Comparison of ENCODE assay signal across 32 cellular contexts in genomic region chr2:15555839-15556238, GRCh38.
"Had no signal": no experiment of that assay in that cellular context is flagged by ENCODE, and none has a peak within 500 bp of the region (broad histone marks: within the 10 kb centered on the region; RNA-seq: fewer than 3 reads in every experiment).

No MANE protein-coding gene starts in this region.

- H3K9me3 ChIP-seq: adrenal gland, body of pancreas, left lung, lower lobe of right lung, thoracic aorta, uterus had no signal

- H3K27me3 Mint-ChIP-seq: activated T-cell treated with anti-CD3 and anti-CD28 coated beads, Interleukin-2, amount 50 U/mL, for 24 hours; activated T-helper 17 cell treated with anti-CD3 and anti-CD28 coated beads, Interleukin-2, amount 50 U/mL, for 72 hours; T-cell had no signal

- H3K27me3 ChIP-seq: adrenal gland, body of pancreas, dorsolateral prefrontal cortex, left lung, uterus had no signal

- H3K36me3 ChIP-seq: uterus had no signal

- H3K27ac ChIP-seq: adrenal gland, body of pancreas, coronary artery, dorsolateral prefrontal cortex, left lung, lower lobe of right lung, thoracic aorta, uterus, VCaP had no signal

- H3K4me1 ChIP-seq: uterus had no signal

- H3K9me3 Mint-ChIP-seq: activated naive CD4-positive, alpha-beta T cell treated with anti-CD3 and anti-CD28 coated beads, Interleukin-2, amount 50 U/mL, for 72 hours; activated T-cell treated with anti-CD3 and anti-CD28 coated beads, Interleukin-2, amount 50 U/mL, for 24 hours; activated T-helper 17 cell treated with anti-CD3 and anti-CD28 coated beads, Interleukin-2, amount 50 U/mL, for 72 hours; natural killer cell; T-cell; T-helper 2 cell treated with Interferon-gamma antibody and Interleukin-4, amounts not matched to agents 5 μg/mL and 100 μg/mL, for 36 hours had no signal

- DNase-seq: activated CD4-positive, alpha-beta T cell treated with anti-CD3 and anti-CD28 coated beads for 4 hours; activated CD4-positive, alpha-beta T cell treated with anti-CD3 and anti-CD28 coated beads, Interleukin-2, amount 50 U/mL, for 4 hours; activated CD8-positive, alpha-beta memory T cell treated with anti-CD3 and anti-CD28 coated beads for 24 hours; activated CD8-positive, alpha-beta memory T cell treated with anti-CD3 and anti-CD28 coated beads, Interleukin-2, amount 50 U/mL, for 4 hours; activated gamma-delta T cell treated with Interleukin-2 at 50 U/mL for 16 hours; activated T-cell treated with anti-CD3 and anti-CD28 coated beads, Interleukin-2, amount 50 U/mL, for 24 hours; adrenal gland; aorta; body of pancreas; dorsolateral prefrontal cortex; effector memory CD4-positive, alpha-beta T cell; foreskin fibroblast; head of caudate nucleus; hypothalamus; left lung; lower lobe of right lung; mesenchymal stem cell; natural killer cell; posterior cingulate gyrus; right cardiac atrium; stimulated activated CD4-positive, alpha-beta T cell treated with anti-CD3 and anti-CD28 coated beads, Interleukin-12 subunit alpha, Interleukin-12 subunit beta, amount 100 ng/mL, for 4 hours; stimulated activated CD4-positive, alpha-beta T cell treated with anti-CD3 and anti-CD28 coated beads, Interleukin-4, amount 100 ng/mL, for 1 hour; stimulated activated naive CD8-positive, alpha-beta T cell treated with anti-CD3 and anti-CD28 coated beads, Interleukin-15, Interleukin-2, amounts not matched to agents 100 U/mL and 50 U/mL, for 24 hours; T-cell; trophoblast cell; uterus had no signal

- H3K4me3 Mint-ChIP-seq: activated T-cell treated with anti-CD3 and anti-CD28 coated beads, Interleukin-2, amount 50 U/mL, for 24 hours; activated T-helper 17 cell treated with anti-CD3 and anti-CD28 coated beads, Interleukin-2, amount 50 U/mL, for 72 hours; natural killer cell; T-cell; T-helper 2 cell treated with Interferon-gamma antibody and Interleukin-4, amounts not matched to agents 5 μg/mL and 100 μg/mL, for 36 hours had no signal

- H3K4me3 ChIP-seq: adrenal gland, body of pancreas, coronary artery, dorsolateral prefrontal cortex, left lung, lower lobe of right lung, thoracic aorta, uterus had no signal

- H3K27ac Mint-ChIP-seq: activated naive CD4-positive, alpha-beta T cell treated with anti-CD3 and anti-CD28 coated beads, Interleukin-2, amount 50 U/mL, for 72 hours; activated T-cell treated with anti-CD3 and anti-CD28 coated beads, Interleukin-2, amount 50 U/mL, for 24 hours; activated T-helper 17 cell treated with anti-CD3 and anti-CD28 coated beads, Interleukin-2, amount 50 U/mL, for 72 hours; natural killer cell; T-cell; T-helper 2 cell treated with Interferon-gamma antibody and Interleukin-4, amounts not matched to agents 5 μg/mL and 100 μg/mL, for 36 hours had no signal

- ATAC-seq: activated naive CD4-positive, alpha-beta T cell treated with anti-CD3 and anti-CD28 coated beads, Interleukin-2, amount 50 U/mL, for 72 hours; activated T-helper 17 cell treated with anti-CD3 and anti-CD28 coated beads, Interleukin-2, amount 50 U/mL, for 72 hours; body of pancreas; left lung; lower lobe of right lung; natural killer cell; right cardiac atrium; stimulated activated naive CD8-positive, alpha-beta T cell treated with anti-CD3 and anti-CD28 coated beads, Interleukin-15, Interleukin-2, amounts not matched to agents 100 U/mL and 50 U/mL, for 24 hours; T-cell had no signal
